26 cellular contexts compared by ENCODE assay signal in genomic region chr3:157632081-157632480, GRCh38.
"Had no signal": no experiment of that assay in that cellular context is flagged by ENCODE, and none has a peak within 500 bp of the region (broad histone marks: within the 10 kb centered on the region; RNA-seq: fewer than 3 reads in every experiment).

No MANE protein-coding gene starts in this region.

- ATAC-seq: activated CD8-positive, alpha-beta T cell treated with anti-CD3 and anti-CD28 coated beads for 36 hours; activated T-cell treated with anti-CD3 and anti-CD28 coated beads, Interleukin-2, amount 50 U/mL, for 72 hours; activated T-helper 17 cell treated with anti-CD3 and anti-CD28 coated beads, Interleukin-2, amount 50 U/mL, for 72 hours had no signal

- H3K36me3 Mint-ChIP-seq: activated naive CD8-positive, alpha-beta T cell treated with anti-CD3 and anti-CD28 coated beads for 36 hours had no signal

- H3K9me3 Mint-ChIP-seq: activated CD4-positive, alpha-beta T cell treated with anti-CD3 and anti-CD28 coated beads, Interleukin-2, amount 10 ng/mL, durations not matched to agents 24 days and 14 days; activated T-helper 17 cell treated with anti-CD3 and anti-CD28 coated beads, Interleukin-2, amount 50 U/mL, for 72 hours had no signal

- H3K9ac ChIP-seq: KMS-11 had no signal

- H3K4me2 ChIP-seq: KMS-11 had no signal

- H3K4me1 Mint-ChIP-seq: activated CD4-positive, alpha-beta T cell treated with anti-CD3 and anti-CD28 coated beads, Interleukin-2, amount 10 ng/mL, durations not matched to agents 24 days and 14 days; activated naive CD8-positive, alpha-beta T cell treated with anti-CD3 and anti-CD28 coated beads for 36 hours; activated T-helper 17 cell treated with anti-CD3 and anti-CD28 coated beads, Interleukin-2, amount 50 U/mL, for 72 hours had no signal

- H3K27me3 ChIP-seq: brain microvascular endothelial cell had no signal

- H3K27ac Mint-ChIP-seq: activated CD4-positive, alpha-beta T cell treated with anti-CD3 and anti-CD28 coated beads, Interleukin-2, amount 10 ng/mL, durations not matched to agents 24 days and 14 days; activated CD8-positive, alpha-beta T cell treated with anti-CD3 and anti-CD28 coated beads for 36 hours; activated naive CD8-positive, alpha-beta T cell treated with anti-CD3 and anti-CD28 coated beads for 36 hours; activated T-cell treated with anti-CD3 and anti-CD28 coated beads, Interleukin-2, amount 50 U/mL, for 72 hours; activated T-helper 17 cell treated with anti-CD3 and anti-CD28 coated beads, Interleukin-2, amount 50 U/mL, for 72 hours; T-helper 1 cell treated with Interleukin-12 subunit alpha and Interleukin-12 subunit beta and Interleukin-4 antibody, amounts not matched to agents 30 μg/mL and 1 μg/mL, for 36 hours; T-helper 2 cell treated with Interferon-gamma antibody and Interleukin-4, amounts not matched to agents 5 μg/mL and 100 μg/mL, for 36 hours had no signal

- H3K27ac ChIP-seq: brain microvascular endothelial cell, KMS-11 had no signal

- DNase-seq: activated CD4-positive, alpha-beta T cell treated with anti-CD3 and anti-CD28 coated beads, Interleukin-2, amount 10 ng/mL, durations not matched to agents 24 days and 14 days; activated CD4-positive, alpha-beta T cell treated with anti-CD3 and anti-CD28 coated beads, Interleukin-2, amount 50 U/mL, for 4 hours; activated CD8-positive, alpha-beta T cell treated with anti-CD3 and anti-CD28 coated beads for 36 hours; activated effector memory CD4-positive, alpha-beta T cell treated with anti-CD3 and anti-CD28 coated beads, Interleukin-2, amount 50 U/mL, for 16 hours; activated naive CD4-positive, alpha-beta T cell; activated naive CD4-positive, alpha-beta T cell treated with anti-CD3 and anti-CD28 coated beads, Interleukin-2, amount 50 U/mL, for 16 hours; activated naive CD8-positive, alpha-beta T cell treated with anti-CD3 and anti-CD28 coated beads for 36 hours; activated T-cell treated with anti-CD3 and anti-CD28 coated beads, Interleukin-2, amount 50 U/mL, for 1 hour; activated T-cell treated with anti-CD3 and anti-CD28 coated beads, Interleukin-2, amount 50 U/mL, for 72 hours; aorta; brain microvascular endothelial cell; central memory CD4-positive, alpha-beta T cell; MM.1S; MV-4-11; NCI-H1092; NCI-H187 treated with DMSO at 0.1 percent for 48 hours; NCI-H2081; NCI-H2227 treated with DMSO at 0.1 percent for 48 hours; NCI-H446; NCI-H510A treated with DMSO at 0.1 percent for 48 hours; NCI-H748 treated with DMSO at 0.1 percent for 48 hours; Right ventricle myocardium superior had no signal

- H3K36me3 ChIP-seq: brain microvascular endothelial cell had no signal

- H3K4me3 Mint-ChIP-seq: activated CD4-positive, alpha-beta T cell treated with anti-CD3 and anti-CD28 coated beads, Interleukin-2, amount 10 ng/mL, durations not matched to agents 24 days and 14 days; activated CD8-positive, alpha-beta T cell treated with anti-CD3 and anti-CD28 coated beads for 36 hours; activated naive CD8-positive, alpha-beta T cell treated with anti-CD3 and anti-CD28 coated beads for 36 hours; activated T-cell treated with anti-CD3 and anti-CD28 coated beads, Interleukin-2, amount 50 U/mL, for 72 hours; activated T-helper 17 cell treated with anti-CD3 and anti-CD28 coated beads, Interleukin-2, amount 50 U/mL, for 72 hours; T-helper 1 cell treated with Interleukin-12 subunit alpha and Interleukin-12 subunit beta and Interleukin-4 antibody, amounts not matched to agents 30 μg/mL and 1 μg/mL, for 36 hours; T-helper 2 cell treated with Interferon-gamma antibody and Interleukin-4, amounts not matched to agents 5 μg/mL and 100 μg/mL, for 36 hours had no signal
